ENCODE assay signal across 8 cellular contexts in genomic region chr19:17334414-17335409, GRCh38. TPM values are rescaled to one million over a fixed set of nuclear protein-coding genes. Genes with fewer than 3 reads are reported as not detected.
DNase-seq lines count a peak whose midpoint lies in the region; TF ChIP-seq lines count a peak whose summit lies in the region.

A gene with protein sequence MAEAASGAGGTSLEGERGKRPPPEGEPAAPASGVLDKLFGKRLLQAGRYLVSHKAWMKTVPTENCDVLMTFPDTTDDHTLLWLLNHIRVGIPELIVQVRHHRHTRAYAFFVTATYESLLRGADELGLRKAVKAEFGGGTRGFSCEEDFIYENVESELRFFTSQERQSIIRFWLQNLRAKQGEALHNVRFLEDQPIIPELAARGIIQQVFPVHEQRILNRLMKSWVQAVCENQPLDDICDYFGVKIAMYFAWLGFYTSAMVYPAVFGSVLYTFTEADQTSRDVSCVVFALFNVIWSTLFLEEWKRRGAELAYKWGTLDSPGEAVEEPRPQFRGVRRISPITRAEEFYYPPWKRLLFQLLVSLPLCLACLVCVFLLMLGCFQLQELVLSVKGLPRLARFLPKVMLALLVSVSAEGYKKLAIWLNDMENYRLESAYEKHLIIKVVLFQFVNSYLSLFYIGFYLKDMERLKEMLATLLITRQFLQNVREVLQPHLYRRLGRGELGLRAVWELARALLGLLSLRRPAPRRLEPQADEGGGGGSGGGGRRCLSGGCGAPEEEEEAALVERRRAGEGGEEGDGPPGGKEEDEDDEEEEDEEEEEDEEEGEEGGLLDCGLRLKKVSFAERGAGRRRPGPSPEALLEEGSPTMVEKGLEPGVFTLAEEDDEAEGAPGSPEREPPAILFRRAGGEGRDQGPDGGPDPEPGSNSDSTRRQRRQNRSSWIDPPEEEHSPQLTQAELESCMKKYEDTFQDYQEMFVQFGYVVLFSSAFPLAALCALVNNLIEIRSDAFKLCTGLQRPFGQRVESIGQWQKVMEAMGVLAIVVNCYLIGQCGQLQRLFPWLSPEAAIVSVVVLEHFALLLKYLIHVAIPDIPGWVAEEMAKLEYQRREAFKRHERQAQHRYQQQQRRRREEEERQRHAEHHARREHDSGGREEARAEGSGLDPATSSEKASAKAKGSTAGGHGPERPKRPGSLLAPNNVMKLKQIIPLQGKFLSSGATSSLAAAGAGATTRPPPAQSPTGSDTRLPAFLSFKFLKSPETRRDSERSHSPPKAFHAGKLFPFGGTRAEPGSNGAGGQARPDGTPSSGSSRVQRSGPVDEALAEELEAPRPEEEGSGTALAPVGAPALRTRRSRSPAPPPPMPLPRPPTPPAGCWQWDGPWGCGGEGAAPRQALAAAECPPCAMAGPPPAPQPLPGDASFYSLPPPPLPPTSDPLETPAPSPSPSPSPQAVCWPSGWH (minus strand): TSS chr19:17334855. CDS start chr19:17334670, 185 bp downstream.

- no peak within 1 kb of the TSS for H3K23ac ChIP-seq in trophoblast cell (ENCODE audit: low read length)

- TF ChIP-seq POLR2A in tibial nerve (IDR thresholded peaks at IDR 0.05) = peak in 1 of 2 donors; percentile 57

- H3K79me1 ChIP-seq in trophoblast cell (ENCODE audit: low read length) = peaks cover 26% of the 10 kb centered on the region

- H3K4me1 ChIP-seq in adipocyte (ENCODE audit: control insufficient read depth, insufficient read depth, low read length) (peaks cover 16% of the 10 kb centered on the region), trophoblast cell (ENCODE audit: control insufficient read depth in 1 of 2, insufficient read depth in 2 of 2, low read length in 2 of 2) (peaks cover 19 to 20% of the 10 kb centered on the region in 2 experiments), tibial nerve (peaks cover 0 to 53% (median 23%) of the 10 kb centered on the region in 4 donors)

- peak within 1 kb of the TSS; percentile 88 for H3K4me3 ChIP-seq in adipocyte (ENCODE audit: low read length)
- H3K4me3 ChIP-seq in trophoblast cell (ENCODE audit: low read depth, low read length) = peak within 1 kb of the TSS; percentile 89
- peak within 1 kb of the TSS; percentile 64 to 82 (median 70) for H3K4me3 ChIP-seq in tibial nerve

- TF ChIP-seq CTCF in tibial nerve (IDR thresholded peaks at IDR 0.05) = peak in 1 of 5 experiments; percentile 39

- H2BK12ac ChIP-seq in trophoblast cell (ENCODE audit: low read length) = peak within 1 kb of the TSS; percentile 27

- peak within 1 kb of the TSS; percentile 79 for H3K18ac ChIP-seq in trophoblast cell (ENCODE audit: low read length)

- POLR2A ChIA-PET in HEK293T (lab: Yijun Ruan, JAX) = interaction anchor here (0.6 to 9.3 kb wide), 5 partner anchors 11 to 42 kb away, joined by 3 to 107 read pairs (median 4); partner anchors contain the start of genes DDA1 and MRPL34

- H3K27me3 ChIP-seq in adipocyte (replicated peaks; ENCODE audit: control insufficient read depth, insufficient read depth, low read length) (no peaks in the 10 kb centered on the region), trophoblast cell (ENCODE audit: insufficient read depth, low read length) (no peaks in the 10 kb centered on the region), tibial nerve (no peaks in the 10 kb centered on the region)

- H2BK5ac ChIP-seq in trophoblast cell (ENCODE audit: low read depth, low read length, poor library complexity) = peak within 1 kb of the TSS; percentile 58

- H2AFZ ChIP-seq in trophoblast cell (ENCODE audit: insufficient read depth, low read length, poor library complexity) = peak within 1 kb of the TSS; percentile 96

- no peaks in the 10 kb centered on the region for H3K36me3 ChIP-seq in adipocyte (ENCODE audit: control insufficient read depth, insufficient read depth, low read length, severe bottlenecking)
- peaks cover 2 to 12% of the 10 kb centered on the region in 2 experiments for H3K36me3 ChIP-seq in trophoblast cell (ENCODE audit: control insufficient read depth in 1 of 2, insufficient read depth in 2 of 2, low read length in 2 of 2)
- peaks cover 0 to 32% (median 0%) of the 10 kb centered on the region in 3 donors for H3K36me3 ChIP-seq in tibial nerve

- H4K12ac ChIP-seq in trophoblast cell (ENCODE audit: low read depth, low read length) = peak within 1 kb of the TSS; percentile 73

- peak within 1 kb of the TSS; percentile 68 for H3K4ac ChIP-seq in trophoblast cell (ENCODE audit: low read depth, low read length)

- peak within 1 kb of the TSS; percentile 90 for H3K4me2 ChIP-seq in trophoblast cell (ENCODE audit: low read length)

- DNase-seq in DMS53 (lab: John Stamatoyannopoulos, UW) (peak; percentile 98), HEK293T (ENCODE audit: extremely low spot score) (peak; percentile 90), NCI-H1436 treated with DMSO at 0.1 percent for 48 hours (lab: John Stamatoyannopoulos, UW) (peak; percentile 77), SW480 (ENCODE audit: low spot score) (peak; percentile 97), adipocyte (ENCODE audit: low read depth) (peak; percentile 99), cardiac septum (ENCODE audit: low spot score) (peak; percentile 97), trophoblast cell (peak; percentile 93 to 96), tibial nerve (ENCODE audit: low spot score in 2 of 2) (peak; percentile 85 to 94)

- TF ChIP-seq EP300 in tibial nerve (IDR thresholded peaks at IDR 0.05) = peak; percentile 54 to 78

- H3K9ac ChIP-seq in adipocyte (ENCODE audit: low read length) (peak within 1 kb of the TSS; percentile 89), trophoblast cell (ENCODE audit: low read length) (peak within 1 kb of the TSS; percentile 80)

- intact Hi-C loops in cardiac septum (cut with DNase I) = loop anchor here (5.0 kb wide), 1 partner anchor 32 kb away; the partner anchor contains the start of gene ABHD8

- peaks cover 5% of the 10 kb centered on the region for H3K79me2 ChIP-seq in trophoblast cell (ENCODE audit: control insufficient read depth, insufficient read depth, low read length, poor library complexity)

- H3K14ac ChIP-seq in trophoblast cell (ENCODE audit: low read length) = peak within 1 kb of the TSS; percentile 90

- peak within 1 kb of the TSS; percentile 63 for H2AK5ac ChIP-seq in trophoblast cell (ENCODE audit: low read length)

- peak within 1 kb of the TSS; percentile 90 for H4K91ac ChIP-seq in trophoblast cell (ENCODE audit: low read depth, low read length)

- H4K8ac ChIP-seq in trophoblast cell (ENCODE audit: low read depth, low read length) = peak within 1 kb of the TSS; percentile 88

- no peaks in the 10 kb centered on the region for H3K9me3 ChIP-seq in adipocyte (ENCODE audit: control insufficient read depth, low read length)
- peaks cover 4% of the 10 kb centered on the region for H3K9me3 ChIP-seq in trophoblast cell (ENCODE audit: insufficient read depth, low read depth, low read length)
- H3K9me3 ChIP-seq in tibial nerve = no peaks in the 10 kb centered on the region

- H3K27ac ChIP-seq in trophoblast cell (ENCODE audit: low read depth, low read length) = peak within 1 kb of the TSS; percentile 70
- peak within 1 kb of the TSS; percentile 53 to 86 (median 80) for H3K27ac ChIP-seq in tibial nerve

- peak within 1 kb of the TSS; percentile 67 for H2BK120ac ChIP-seq in trophoblast cell (ENCODE audit: insufficient read depth, low read length, poor library complexity)

- CTCF ChIA-PET in HEK293T (lab: Yijun Ruan, JAX) = interaction anchor here (0.5 to 1.5 kb wide), 5 partner anchors 16 to 73 kb away, joined by 3 to 6 read pairs (median 4); partner anchors contain the start of gene CCDC194

- no CpG with 5 or more reads among the region's 86 CpGs for WGBS in trophoblast cell (ENCODE audit: extremely low coverage, insufficient coverage, insufficient read length)
- WGBS in tibial nerve, 2 donors = 2 to 3% methylated on average over 45 to 58 of the region's 86 CpGs

TF ChIP-seq in HEK293T, 16 proteins besides CTCF, POLR2A, EP300 and RAD21:
- TF ChIP-seq PKNOX1 (IDR thresholded peaks at IDR 0.05) (peak; percentile 97), FOXA1 (IDR thresholded peaks at IDR 0.05) (no peak), FOXK2 (IDR thresholded peaks at IDR 0.05) (no peak), FOXM1 (IDR thresholded peaks at IDR 0.05; ENCODE audit: borderline replicate concordance) (peak; percentile 64; the same call in 1 of the 2 replicates), LEF1 (IDR thresholded peaks at IDR 0.05; ENCODE audit: borderline replicate concordance) (no peak; the same call in 1 of the 2 replicates), ARNT (IDR thresholded peaks at IDR 0.05) (peak; percentile 87), ELF4 (IDR thresholded peaks at IDR 0.05) (no peak)

RNA-seq across cellular contexts. Expression of the gene that starts here (rescaled TPM):
- total RNA-seq in cardiac septum (7.3 TPM), tibial nerve (10 to 100 TPM; 10.7 to 23.1 (median 13.3) TPM)
- polyA plus RNA-seq in trophoblast cell (2013) = 7.8 TPM in 2 replicates

Comparison
In these comparisons a context has a peak if more than half of its experiments do, and no peak if none do; other contexts are left out.
1. Peak in every context shown above with its lines: DNase-seq, H3K4me3 ChIP-seq and H3K27ac ChIP-seq.